Comparison of ENCODE assay signal across 13 cellular contexts in genomic region chr1:226682841-226683800, GRCh38. TPM values are rescaled to one million over a fixed set of nuclear protein-coding genes. Genes with fewer than 3 reads are reported as not detected.
DNase-seq lines count a peak whose midpoint lies in the region; FAIRE-seq and TF ChIP-seq lines count a peak whose summit lies in the region.
"Had no signal": no experiment of that assay in that cellular context is flagged by ENCODE, and none has a peak within 500 bp of the region (broad histone marks: within the 10 kb centered on the region; RNA-seq: fewer than 3 reads in every experiment).

No MANE protein-coding gene starts in this region.

- peak overlapping the region; percentile 16 for H3K27ac Mint-ChIP-seq in activated CD4-positive, alpha-beta T cell treated with anti-CD3 and anti-CD28 coated beads, Interleukin-2, amount 10 ng/mL, durations not matched to agents 7 days and 5 days

- peaks cover 96% of the 10 kb centered on the region for H3K4me1 Mint-ChIP-seq in activated CD4-positive, alpha-beta T cell treated with anti-CD3 and anti-CD28 coated beads, Interleukin-2, amount 10 ng/mL, durations not matched to agents 7 days and 5 days

- H3K27me3 Mint-ChIP-seq in activated CD4-positive, alpha-beta T cell treated with anti-CD3 and anti-CD28 coated beads, Interleukin-2, amount 10 ng/mL, durations not matched to agents 7 days and 5 days = no peaks in the 10 kb centered on the region

- CTCF ChIA-PET in activated CD4-positive, alpha-beta T cell treated with anti-CD3 and anti-CD28 coated beads, Interleukin-2, amount 10 ng/mL, durations not matched to agents 7 days and 5 days (lab: Charles Lee) = interaction anchor here (0.9 to 2.2 kb wide), 7 partner anchors 10 to 29 kb away, joined by 3 to 9 read pairs (median 4); no protein-coding TSS in a partner anchor

- no peak for FAIRE-seq in frontal cortex (lab: Jason Lieb, UNC)

- peaks cover 45% of the 10 kb centered on the region for H3K36me3 Mint-ChIP-seq in activated CD4-positive, alpha-beta T cell treated with anti-CD3 and anti-CD28 coated beads, Interleukin-2, amount 10 ng/mL, durations not matched to agents 7 days and 5 days (ENCODE audit: low read depth)

- no peak overlapping the region for H3K4me3 Mint-ChIP-seq in activated CD4-positive, alpha-beta T cell treated with anti-CD3 and anti-CD28 coated beads, Interleukin-2, amount 10 ng/mL, durations not matched to agents 7 days and 5 days

- peak; percentile 35 for DNase-seq in activated naive CD4-positive, alpha-beta T cell treated with Interleukin-2 at 50 U/mL for 16 hours
- no peak for DNase-seq in activated naive CD4-positive, alpha-beta T cell treated with anti-CD3 and anti-CD28 coated beads, Interleukin-2, amount 50 U/mL, for 16 hours
- no peak for DNase-seq in activated CD4-positive, alpha-beta T cell treated with anti-CD3 and anti-CD28 coated beads, Interleukin-2, amount 10 ng/mL, durations not matched to agents 7 days and 5 days
- peak; percentile 65 for DNase-seq in epithelial cell of esophagus (ENCODE audit: low read depth)
- DNase-seq in substantia nigra (lab: John Stamatoyannopoulos, UW) = no peak
- no peak for DNase-seq in NCI-H2081 treated with DMSO at 0.1 percent for 48 hours (lab: John Stamatoyannopoulos, UW)
- no peak for DNase-seq in frontal cortex (ENCODE audit: low spot score in 2 of 2)
- DNase-seq in SHP77 (lab: John Stamatoyannopoulos, UW) = no peak
- DNase-seq: AML-193; aorta; NCI-H1694 treated with DMSO at 0.1 percent for 48 hours; stimulated activated CD4-positive, alpha-beta T cell treated with anti-CD3 and anti-CD28 coated beads, Interleukin-12 subunit alpha, Interleukin-12 subunit beta, amount 100 ng/mL, for 4 hours had no signal

- POLR2A ChIA-PET in activated CD4-positive, alpha-beta T cell treated with anti-CD3 and anti-CD28 coated beads, Interleukin-2, amount 10 ng/mL, durations not matched to agents 7 days and 5 days (lab: Charles Lee) = no interaction called here

- TF ChIP-seq CTCF in epithelial cell of esophagus (IDR thresholded peaks at IDR 0.05; ENCODE audit: insufficient read depth, low read depth, low read length, missing control alignments) = no peak

- H3K9me3 Mint-ChIP-seq in activated CD4-positive, alpha-beta T cell treated with anti-CD3 and anti-CD28 coated beads, Interleukin-2, amount 10 ng/mL, durations not matched to agents 7 days and 5 days = no peaks in the 10 kb centered on the region

- peak overlapping the region; percentile 95 for H3K27ac ChIP-seq in substantia nigra (ENCODE audit: low read depth, low read length, poor library complexity, severe bottlenecking)

- no peak overlapping the region for H3K4me3 ChIP-seq in epithelial cell of esophagus (ENCODE audit: low read length)
- H3K4me3 ChIP-seq: Peyer's patch had no signal

RNA-seq across cellular contexts. Expression of gene ITPKB, which starts 56.0 kb away (rescaled TPM):
- total RNA-seq in activated CD4-positive, alpha-beta T cell treated with anti-CD3 and anti-CD28 coated beads, Interleukin-2, amount 10 ng/mL, durations not matched to agents 7 days and 5 days = 10 to 100 TPM; 61.1 to 64.0 TPM
- 3.3 TPM for total RNA-seq in frontal cortex

Comparison
In these comparisons a context has a peak if more than half of its experiments do, and no peak if none do; other contexts are left out.
1. DNase-seq: peak in activated naive CD4-positive, alpha-beta T cell treated with Interleukin-2 at 50 U/mL for 16 hours (single experiment) and epithelial cell of esophagus (single experiment); none in activated naive CD4-positive, alpha-beta T cell treated with anti-CD3 and anti-CD28 coated beads, Interleukin-2, amount 50 U/mL, for 16 hours (single experiment), activated CD4-positive, alpha-beta T cell treated with anti-CD3 and anti-CD28 coated beads, Interleukin-2, amount 10 ng/mL, durations not matched to agents 7 days and 5 days (single experiment), substantia nigra (0 of 49), NCI-H2081 treated with DMSO at 0.1 percent for 48 hours (single experiment), frontal cortex (0 of 2) and SHP77 (0 of 2).
2. RNA of gene ITPKB, which starts 56.0 kb away (total RNA-seq): 61.1 to 64.0 TPM in activated CD4-positive, alpha-beta T cell treated with anti-CD3 and anti-CD28 coated beads, Interleukin-2, amount 10 ng/mL, durations not matched to agents 7 days and 5 days; 3.3 TPM in frontal cortex (single experiment); every median in the first group is over 10 times any median in the second.